In the genomic region with DNA sequence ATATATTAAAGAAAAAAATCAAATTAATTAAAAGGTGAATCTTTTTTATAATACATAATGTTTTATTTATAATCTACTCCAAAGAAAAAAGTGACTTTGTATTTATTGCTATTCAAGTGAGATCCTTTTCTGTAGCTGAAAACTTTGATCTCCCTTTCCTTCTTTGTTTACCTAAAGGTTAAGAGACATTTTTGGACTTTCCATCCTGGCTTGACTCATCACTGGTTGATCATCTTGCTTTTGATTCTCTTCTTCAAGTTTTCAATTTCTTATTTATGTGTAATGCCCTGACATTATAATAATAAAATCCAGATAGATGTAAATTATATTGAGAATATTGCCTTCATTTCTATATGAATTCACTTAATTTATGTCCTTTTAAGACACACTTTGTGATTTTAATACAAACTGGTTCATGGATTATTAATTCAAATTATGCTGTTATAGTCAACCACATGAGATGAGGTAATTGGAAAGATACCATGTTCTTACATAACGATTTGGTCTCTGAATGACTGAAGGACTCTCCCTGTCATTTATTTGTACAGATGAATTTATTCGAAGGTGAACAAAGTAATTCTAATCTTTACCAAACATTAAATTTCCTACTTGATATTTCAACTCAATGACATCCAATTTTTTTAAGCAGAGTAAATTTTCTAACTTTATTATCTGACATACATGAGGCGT, we compare ENCODE assay signal across 21 cellular contexts.
"Had no signal": no experiment of that assay in that cellular context is flagged by ENCODE, and none has a peak within 500 bp of the region (broad histone marks: within the 10 kb centered on the region; RNA-seq: fewer than 3 reads in every experiment).

No MANE protein-coding gene starts in this region.

- H3K27ac Mint-ChIP-seq: dendritic cell treated with granulocyte-macrophage colony-stimulating factor and Interleukin-4, amounts not matched to agents 40 ng/mL and 50 ng/mL, for 4 days; memory B cell; natural killer cell treated with Interleukin-12 subunit alpha and Interleukin-12 subunit beta and Interleukin-15 and Interleukin-18, amount 100 ng/mL, for 72 hours; progenitor cell of endocrine pancreas; T-helper 1 cell treated with Interleukin-12 subunit alpha and Interleukin-12 subunit beta and Interleukin-4 antibody, amounts not matched to agents 30 μg/mL and 1 μg/mL, for 36 hours had no signal

- H3K36me3 Mint-ChIP-seq: memory B cell; natural killer cell treated with Interleukin-12 subunit alpha and Interleukin-12 subunit beta and Interleukin-15 and Interleukin-18, amount 100 ng/mL, for 72 hours had no signal

- H3K4me1 Mint-ChIP-seq: memory B cell had no signal

- DNase-seq: activated CD4-positive, alpha-beta T cell treated with anti-CD3 and anti-CD28 coated beads, Interleukin-2, amount 50 U/mL, for 1 hour; activated CD4-positive, CD25-positive, alpha-beta regulatory T cell; activated CD8-positive, alpha-beta memory T cell treated with anti-CD3 and anti-CD28 coated beads for 24 hours; activated CD8-positive, alpha-beta memory T cell treated with anti-CD3 and anti-CD28 coated beads, Interleukin-2, amount 50 U/mL, for 4 hours; activated naive CD4-positive, alpha-beta T cell treated with Interleukin-2 at 50 U/mL for 16 hours; aorta; brain microvascular endothelial cell; caudate nucleus; effector CD4-positive, alpha-beta T cell; heart right ventricle; left colon; stimulated activated CD4-positive, alpha-beta T cell treated with anti-CD3 and anti-CD28 coated beads, Interleukin-12 subunit alpha, Interleukin-12 subunit beta, amount 100 ng/mL, for 4 hours; transverse colon had no signal

- ATAC-seq: heart right ventricle; left colon; natural killer cell treated with Interleukin-12 subunit alpha and Interleukin-12 subunit beta and Interleukin-15 and Interleukin-18, amount 100 ng/mL, for 72 hours had no signal

- H3K4me3 ChIP-seq: heart right ventricle, transverse colon had no signal

- H3K9me3 ChIP-seq: heart right ventricle, transverse colon had no signal

- H3K4me3 Mint-ChIP-seq: dendritic cell treated with granulocyte-macrophage colony-stimulating factor and Interleukin-4, amounts not matched to agents 40 ng/mL and 50 ng/mL, for 4 days; memory B cell; natural killer cell treated with Interleukin-12 subunit alpha and Interleukin-12 subunit beta and Interleukin-15 and Interleukin-18, amount 100 ng/mL, for 72 hours; T-helper 1 cell treated with Interleukin-12 subunit alpha and Interleukin-12 subunit beta and Interleukin-4 antibody, amounts not matched to agents 30 μg/mL and 1 μg/mL, for 36 hours had no signal

- H3K27me3 ChIP-seq: brain microvascular endothelial cell, heart right ventricle, transverse colon had no signal

- H3K4me1 ChIP-seq: heart right ventricle, transverse colon had no signal

- FAIRE-seq: endometrium, keratinocyte, urothelium cell line had no signal

- H3K27me3 Mint-ChIP-seq: dendritic cell treated with granulocyte-macrophage colony-stimulating factor and Interleukin-4, amounts not matched to agents 40 ng/mL and 50 ng/mL, for 4 days; natural killer cell treated with Interleukin-12 subunit alpha and Interleukin-12 subunit beta and Interleukin-15 and Interleukin-18, amount 100 ng/mL, for 72 hours; progenitor cell of endocrine pancreas had no signal

- H3K27ac ChIP-seq: brain microvascular endothelial cell, heart right ventricle, transverse colon had no signal

- H3K9me3 Mint-ChIP-seq: dendritic cell treated with granulocyte-macrophage colony-stimulating factor and Interleukin-4, amounts not matched to agents 40 ng/mL and 50 ng/mL, for 4 days; memory B cell; natural killer cell treated with Interleukin-12 subunit alpha and Interleukin-12 subunit beta and Interleukin-15 and Interleukin-18, amount 100 ng/mL, for 72 hours; T-helper 1 cell treated with Interleukin-12 subunit alpha and Interleukin-12 subunit beta and Interleukin-4 antibody, amounts not matched to agents 30 μg/mL and 1 μg/mL, for 36 hours had no signal

- H3K36me3 ChIP-seq: brain microvascular endothelial cell, heart right ventricle, transverse colon had no signal
